ENCODE assay signal across 18 cellular contexts in the genomic region with DNA sequence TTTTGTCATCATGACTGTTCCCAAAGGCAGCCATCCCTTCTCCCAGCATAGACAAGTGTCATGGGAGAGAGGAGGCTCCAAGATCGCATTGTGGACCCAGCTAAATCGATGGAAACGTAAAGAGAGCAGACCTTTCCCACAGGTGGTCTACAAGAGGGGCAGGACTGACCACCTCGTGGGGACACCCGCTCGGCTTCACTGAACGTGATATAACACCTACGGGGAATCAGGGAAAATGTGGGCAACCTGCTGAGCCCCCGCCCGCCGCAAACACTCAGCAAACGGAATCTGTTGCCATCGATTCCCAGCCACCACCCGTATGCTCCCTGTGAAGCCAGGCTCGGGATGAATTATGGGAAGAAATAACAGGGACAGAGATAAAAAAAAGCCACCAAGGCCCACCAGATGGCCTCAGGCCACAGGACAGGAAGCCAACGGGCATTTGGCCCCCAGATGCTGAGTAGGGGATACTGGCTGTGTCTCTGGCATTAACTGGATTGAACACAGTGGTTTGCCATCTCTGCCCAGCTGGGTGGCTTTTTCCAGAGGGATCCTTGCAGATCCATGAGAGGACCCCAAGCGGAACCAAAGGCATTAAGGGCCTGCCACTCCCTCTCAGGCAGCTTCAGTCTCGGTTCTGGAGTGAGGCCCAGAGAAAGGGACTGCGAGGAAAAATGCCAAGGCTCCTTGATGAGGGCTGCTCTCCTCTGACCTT. TPM values are rescaled to one million over a fixed set of nuclear protein-coding genes. Genes with fewer than 3 reads are reported as not detected.
A peak's percentile ranks its signal among the peaks of the same experiment; 100 is the strongest.
DNase-seq lines count a peak whose midpoint lies in the region; ATAC-seq, FAIRE-seq and TF ChIP-seq lines count a peak whose summit lies in the region.
"Had no signal": no experiment of that assay in that cellular context is flagged by ENCODE, and none has a peak within 500 bp of the region (broad histone marks: within the 10 kb centered on the region; RNA-seq: fewer than 3 reads in every experiment).

No MANE protein-coding gene starts in this region.

- H3K9me3 ChIP-seq in GM12878 (replicated peaks; ENCODE audit: control insufficient read depth, insufficient read depth, low read length) = no peaks in the 10 kb centered on the region
- H3K9me3 ChIP-seq in H1 (ENCODE audit: insufficient read depth in 2 of 2, low read depth in 1 of 2, low read length in 1 of 2) = no peaks in the 10 kb centered on the region
- H3K9me3 ChIP-seq in trophoblast cell (ENCODE audit: insufficient read depth, low read depth, low read length) = no peaks in the 10 kb centered on the region
- H3K9me3 ChIP-seq in CD4-positive, alpha-beta T cell (ENCODE audit: control insufficient read depth, low read length) = no peaks in the 10 kb centered on the region
- H3K9me3 ChIP-seq: BE2C had no signal

- TF ChIP-seq RAD21 in GM12878 (IDR thresholded peaks at IDR 0.05; ENCODE audit: insufficient read depth, low read depth, low read length) = no peak
- peak; percentile 6 to 23; a peak in 1 of 4 replicates for TF ChIP-seq RAD21 in H1 (IDR thresholded peaks at IDR 0.05 in 1 of 2, conservative IDR thresholded peaks at IDR 0.05 in 1 of 2; ENCODE audit: low read depth in 2 of 2, low read length in 2 of 2)

- TF ChIP-seq POLR2A in GM12878 (IDR thresholded peaks at IDR 0.05; ENCODE audit: low read depth, low read length) (no peak), H1 (IDR thresholded peaks at IDR 0.05; ENCODE audit: control extremely low read depth in 1 of 2, low read depth in 2 of 2, low read length in 2 of 2) (no peak)

- TF ChIP-seq EP300 in GM12878 (IDR thresholded peaks at IDR 0.05; ENCODE audit: borderline replicate concordance in 1 of 2, control insufficient read depth in 1 of 2, low read depth in 2 of 2, low read length in 2 of 2) = no peak
- TF ChIP-seq EP300 in H1 (IDR thresholded peaks at IDR 0.05; ENCODE audit: borderline replicate concordance in 1 of 2, low read depth in 2 of 2, low read length in 2 of 2) = no peak

- WGBS in GM12878 (ENCODE audit: insufficient coverage, insufficient replicate concordance, low lambda C conversion rate, missing lambda C conversion rate) = 21% methylated on average over 19 of the region's 19 CpGs
- 85% methylated on average over 19 of the region's 19 CpGs; no CpG with 5 or more reads in 1 of the 2 experiments for WGBS in H1 (ENCODE audit: extremely low coverage in 1 of 2, insufficient coverage in 1 of 2, insufficient read length in 1 of 2, insufficient replicate concordance in 2 of 2, low coverage in 1 of 2, low lambda C conversion rate in 2 of 2, missing lambda C conversion rate in 1 of 2), 2 experiments
- WGBS in trophoblast cell (ENCODE audit: extremely low coverage, insufficient coverage, insufficient read length) = no CpG with 5 or more reads among the region's 19 CpGs

- CTCF ChIA-PET in GM12878 (lab: Yijun Ruan, JAX) (no interaction called here), H1 (lab: Charles Lee; ENCODE audit: partially characterized antibody) (interaction anchor here (1.0 to 6.1 kb wide), 9 partner anchors 10 to 132 kb away, joined by 3 to 26 read pairs (median 3); a partner anchor contains a TSS)
- CTCF ChIA-PET in CD4-positive, alpha-beta T cell (lab: Charles Lee) = no interaction called here

- no peaks in the 10 kb centered on the region for H3K4me1 ChIP-seq in GM12878 (ENCODE audit: control insufficient read depth, insufficient read depth, low read length)
- H3K4me1 ChIP-seq in H1 (replicated peaks in 1 of 4; ENCODE audit: control insufficient read depth in 3 of 4, insufficient read depth in 4 of 4, low read length in 3 of 4) = no peaks in the 10 kb centered on the region; a peak in 1 of 7 replicates
- no peaks in the 10 kb centered on the region for H3K4me1 ChIP-seq in trophoblast cell (ENCODE audit: control insufficient read depth in 1 of 2, insufficient read depth in 2 of 2, low read length in 2 of 2)
- H3K4me1 ChIP-seq: BE2C had no signal

- H4K91ac ChIP-seq in H1 (replicated peaks; ENCODE audit: insufficient read length, low read length) (no peak overlapping the region), trophoblast cell (ENCODE audit: low read depth, low read length) (no peak overlapping the region)

- H2AK5ac ChIP-seq in H1 (ENCODE audit: low read depth, low read length) (no peak overlapping the region), trophoblast cell (ENCODE audit: low read length) (no peak overlapping the region)

- H3K27ac ChIP-seq in GM12878 (ENCODE audit: control insufficient read depth, insufficient read depth) = no peak overlapping the region
- no peak overlapping the region for H3K27ac ChIP-seq in H1 (ENCODE audit: low read depth, low read length)
- H3K27ac ChIP-seq in trophoblast cell (ENCODE audit: low read depth, low read length) = no peak overlapping the region
- no peak overlapping the region for H3K27ac ChIP-seq in CD4-positive, alpha-beta T cell (ENCODE audit: low read depth, low read length)
- H3K27ac ChIP-seq: KMS-11 had no signal

- no peaks in the 10 kb centered on the region for H4K20me1 ChIP-seq in GM12878 (ENCODE audit: control insufficient read depth, insufficient read depth)
- H4K20me1 ChIP-seq in H1 (replicated peaks in 1 of 2; ENCODE audit: control insufficient read depth in 1 of 2, insufficient read depth in 2 of 2, low read length in 2 of 2) = no peaks in the 10 kb centered on the region

- H3K18ac ChIP-seq in H1 (ENCODE audit: extremely low read depth, low read length) (no peak overlapping the region), trophoblast cell (ENCODE audit: low read length) (no peak overlapping the region)

- H3K79me1 ChIP-seq in H1 (ENCODE audit: low read depth, low read length) (no peaks in the 10 kb centered on the region), trophoblast cell (ENCODE audit: low read length) (no peaks in the 10 kb centered on the region)

- intact Hi-C loops in GM12878 (cut with micrococcal nuclease; ENCODE audit: unreplicated experiment) = no loop called here
- intact Hi-C loops in CD4-positive, alpha-beta T cell (cut with DNase I, micrococcal nuclease) = no loop called here

- H3K4ac ChIP-seq in H1 (replicated peaks; ENCODE audit: insufficient read length, low read depth, low read length) = no peak overlapping the region
- H3K4ac ChIP-seq in trophoblast cell (ENCODE audit: low read depth, low read length) = no peak overlapping the region

- H3K4me3 ChIP-seq in GM12878 = no peak overlapping the region
- no peak overlapping the region for H3K4me3 ChIP-seq in H1 (ENCODE audit: extremely low read depth in 1 of 4, insufficient read depth in 2 of 4, low read depth in 3 of 4, low read length in 4 of 4)
- H3K4me3 ChIP-seq in trophoblast cell (ENCODE audit: low read depth, low read length) = no peak overlapping the region

- peaks cover 5% of the 10 kb centered on the region for H3K36me3 Mint-ChIP-seq in nephron progenitor cell (ENCODE audit: low read depth)
- peaks cover 11% of the 10 kb centered on the region for H3K36me3 Mint-ChIP-seq in progenitor cell of endocrine pancreas (ENCODE audit: insufficient read depth)
- no peaks in the 10 kb centered on the region for H3K36me3 Mint-ChIP-seq in CD4-positive, alpha-beta T cell (ENCODE audit: low read depth)
- H3K36me3 Mint-ChIP-seq: CD4-positive, alpha-beta memory T cell had no signal

- H3K23ac ChIP-seq in H1 (ENCODE audit: insufficient read length) (no peak overlapping the region), trophoblast cell (ENCODE audit: low read length) (no peak overlapping the region)

- RAD21 ChIA-PET in GM12878 (lab: Charles Lee; ENCODE audit: unreplicated experiment) = no interaction called here

- SMC1A ChIA-PET in GM12878 (lab: Charles Lee; ENCODE audit: uncharacterized antibody, unreplicated experiment) = no interaction called here

- H2BK120ac ChIP-seq in H1 (replicated peaks; ENCODE audit: low read depth, low read length) (no peak overlapping the region), trophoblast cell (ENCODE audit: insufficient read depth, low read length, poor library complexity) (no peak overlapping the region)

- no peak overlapping the region for H2BK15ac ChIP-seq in H1 (ENCODE audit: low read length)

- H3K9ac ChIP-seq in GM12878 (ENCODE audit: control insufficient read depth, insufficient read depth, low read length) (no peak overlapping the region), H1 (replicated peaks in 1 of 4; ENCODE audit: extremely low read depth in 1 of 4, low read depth in 3 of 4, low read length in 3 of 4) (no peak overlapping the region), trophoblast cell (ENCODE audit: low read length) (no peak overlapping the region)
- H3K9ac ChIP-seq: KMS-11 had no signal

- no peaks in the 10 kb centered on the region for H3K9me3 Mint-ChIP-seq in nephron progenitor cell
- H3K9me3 Mint-ChIP-seq in progenitor cell of endocrine pancreas (ENCODE audit: low read depth) = no peaks in the 10 kb centered on the region
- H3K9me3 Mint-ChIP-seq in CD4-positive, alpha-beta T cell = no peaks in the 10 kb centered on the region
- H3K9me3 Mint-ChIP-seq: CD4-positive, alpha-beta memory T cell; H9 had no signal

- BruUV-seq in GM12878 (replicated peaks; lab: Mats Ljungman, UMichigan) = no TSS peak

- no peak overlapping the region for H4K5ac ChIP-seq in H1 (ENCODE audit: insufficient read length, low read depth, low read length)

- H2BK20ac ChIP-seq in H1 (ENCODE audit: low read length) = no peak overlapping the region

- H3K23me2 ChIP-seq in H1 (ENCODE audit: low read depth, low read length) = peaks cover 9% of the 10 kb centered on the region; the same call in 1 of the 2 replicates

- peak overlapping the region; percentile 22 for H3K27ac Mint-ChIP-seq in nephron progenitor cell
- H3K27ac Mint-ChIP-seq in progenitor cell of endocrine pancreas = peak overlapping the region; percentile 59
- H3K27ac Mint-ChIP-seq in CD4-positive, alpha-beta T cell = no peak overlapping the region
- H3K27ac Mint-ChIP-seq: CD4-positive, alpha-beta memory T cell; H9 had no signal

- POLR2A ChIA-PET in GM12878 (lab: Charles Lee) = no interaction called here
- POLR2A ChIA-PET in H1 (lab: Charles Lee; ENCODE audit: partially characterized antibody) = interaction anchor here (1.4 kb wide), 1 partner anchor 24 kb away, joined by 3 read pairs; no protein-coding TSS in a partner anchor
- POLR2A ChIA-PET in CD4-positive, alpha-beta T cell (lab: Charles Lee) = no interaction called here

- no peak overlapping the region for H3K4me3 Mint-ChIP-seq in nephron progenitor cell
- no peak overlapping the region for H3K4me3 Mint-ChIP-seq in progenitor cell of endocrine pancreas (ENCODE audit: low read depth)
- no peak overlapping the region for H3K4me3 Mint-ChIP-seq in CD4-positive, alpha-beta T cell
- H3K4me3 Mint-ChIP-seq: CD4-positive, alpha-beta memory T cell; H9 had no signal

- no peak overlapping the region for H4K12ac ChIP-seq in trophoblast cell (ENCODE audit: low read depth, low read length)

- in situ Hi-C loops in GM12878 (cut with MboI) = no loop called here

- no peak overlapping the region for H3K4me2 ChIP-seq in GM12878 (ENCODE audit: control insufficient read depth, insufficient read depth)
- no peak overlapping the region for H3K4me2 ChIP-seq in H1 (ENCODE audit: insufficient read depth in 1 of 2, low read depth in 2 of 2, low read length in 2 of 2)
- H3K4me2 ChIP-seq in trophoblast cell (ENCODE audit: low read length) = no peak overlapping the region
- H3K4me2 ChIP-seq: KMS-11 had no signal

- ATAC-seq in GM12878 (no peak), GM18868 (IDR thresholded peaks at IDR 0.05; ENCODE audit: unreplicated experiment) (no peak)
- no peak for ATAC-seq in CD4-positive, alpha-beta T cell (ENCODE audit: poor library complexity)

- no peaks in the 10 kb centered on the region for H3K36me3 ChIP-seq in GM12878 (ENCODE audit: control insufficient read depth in 2 of 2, insufficient read depth in 2 of 2, low read length in 1 of 2)
- peaks cover 0 to 7% (median 0%) of the 10 kb centered on the region in 4 experiments; a peak in 4 of 8 replicates for H3K36me3 ChIP-seq in H1 (ENCODE audit: control insufficient read depth in 2 of 4, insufficient read depth in 4 of 4, low read length in 3 of 4)
- H3K36me3 ChIP-seq in trophoblast cell (ENCODE audit: control insufficient read depth in 1 of 2, insufficient read depth in 2 of 2, low read length in 2 of 2) = no peaks in the 10 kb centered on the region
- H3K36me3 ChIP-seq: BE2C had no signal

- H3K27me3 Mint-ChIP-seq in nephron progenitor cell (ENCODE audit: low read depth, poor library complexity) = peaks cover 6% of the 10 kb centered on the region
- H3K27me3 Mint-ChIP-seq in progenitor cell of endocrine pancreas = no peaks in the 10 kb centered on the region
- H3K27me3 Mint-ChIP-seq in CD4-positive, alpha-beta T cell = peaks cover 3% of the 10 kb centered on the region
- H3K27me3 Mint-ChIP-seq: CD4-positive, alpha-beta memory T cell had no signal

- H3K79me2 ChIP-seq in GM12878 (ENCODE audit: control insufficient read depth, insufficient read depth, low read length) (no peaks in the 10 kb centered on the region), H1 (ENCODE audit: control insufficient read depth in 1 of 2, insufficient read depth in 2 of 2, low read length in 2 of 2) (no peaks in the 10 kb centered on the region), trophoblast cell (ENCODE audit: control insufficient read depth, insufficient read depth, low read length, poor library complexity) (no peaks in the 10 kb centered on the region)

- H2BK12ac ChIP-seq in H1 (ENCODE audit: low read depth, low read length) (no peak overlapping the region), trophoblast cell (ENCODE audit: low read length) (no peak overlapping the region)

- H2AFZ ChIP-seq in GM12878 (ENCODE audit: control insufficient read depth, low read depth, low read length) (no peak overlapping the region), H1 (ENCODE audit: low read length) (no peak overlapping the region), trophoblast cell (ENCODE audit: insufficient read depth, low read length, poor library complexity) (no peak overlapping the region)

- H3K56ac ChIP-seq in H1 (replicated peaks; ENCODE audit: insufficient read length, low read depth, low read length) = no peak overlapping the region

- FAIRE-seq in GM12878 (lab: Jason Lieb, UNC) (no peak), H1 (lab: Jason Lieb, UNC) (no peak)
- FAIRE-seq: A204.1, GM18507 had no signal

- H3K14ac ChIP-seq in H1 (ENCODE audit: insufficient read length) (no peak overlapping the region), trophoblast cell (ENCODE audit: low read length) (no peak overlapping the region)

- DNase-seq in GM12878 (ENCODE audit: low read depth, low spot score) (no peak), H1 (ENCODE audit: low read depth in 1 of 2, low spot score in 2 of 2) (no peak), nephron progenitor cell (no peak), progenitor cell of endocrine pancreas (ENCODE audit: low spot score, unreplicated experiment) (no peak), trophoblast cell (no peak), CD1c-positive myeloid dendritic cell (ENCODE audit: extremely low spot score) (no peak)
- no peak for DNase-seq in CD4-positive, alpha-beta T cell
- DNase-seq: ACHN; BE2C; CD4-positive, alpha-beta memory T cell; DMS79 treated with DMSO at 0.1 percent for 48 hours; GF-D8; GOT3; H9 had no signal

- no peak overlapping the region; the same call in 1 of the 2 replicates for H4K8ac ChIP-seq in H1 (ENCODE audit: extremely low read depth, insufficient read depth, low read length)
- no peak overlapping the region for H4K8ac ChIP-seq in trophoblast cell (ENCODE audit: low read depth, low read length)

- H3K4me1 Mint-ChIP-seq in nephron progenitor cell (peaks cover 8% of the 10 kb centered on the region), progenitor cell of endocrine pancreas (ENCODE audit: low read depth) (no peaks in the 10 kb centered on the region)
- H3K4me1 Mint-ChIP-seq in CD4-positive, alpha-beta T cell (ENCODE audit: low read depth) = no peaks in the 10 kb centered on the region
- H3K4me1 Mint-ChIP-seq: CD4-positive, alpha-beta memory T cell had no signal

- H3K27me3 ChIP-seq in GM12878 (replicated peaks in 1 of 2; ENCODE audit: control insufficient read depth in 2 of 2, insufficient read depth in 2 of 2, low read length in 1 of 2) (no peaks in the 10 kb centered on the region; a peak in 1 of 4 replicates), H1 (replicated peaks in 1 of 4; ENCODE audit: control insufficient read depth in 3 of 4, extremely low read depth in 1 of 4, insufficient read depth in 3 of 4, low read length in 3 of 4) (no peaks in the 10 kb centered on the region; a peak in 1 of 7 replicates), trophoblast cell (ENCODE audit: insufficient read depth, low read length) (no peaks in the 10 kb centered on the region)
- peaks cover 4% of the 10 kb centered on the region for H3K27me3 ChIP-seq in CD4-positive, alpha-beta T cell (ENCODE audit: control insufficient read depth, insufficient read depth, low read length)
- H3K27me3 ChIP-seq: BE2C had no signal

- TF ChIP-seq CTCF in GM12878 (IDR thresholded peaks at IDR 0.05 in 2 of 3, conservative IDR thresholded peaks at IDR 0.05 in 1 of 3; ENCODE audit: control insufficient read depth in 2 of 3, extremely low read depth in 1 of 3, insufficient read depth in 1 of 3, low read depth in 3 of 3, low read length in 3 of 3) (no peak), H1 (IDR thresholded peaks at IDR 0.05; ENCODE audit: control extremely low read depth in 1 of 3, insufficient read depth in 1 of 3, low read depth in 1 of 3, low read length in 3 of 3) (no peak), nephron progenitor cell (IDR thresholded peaks at IDR 0.05) (no peak), progenitor cell of endocrine pancreas (IDR thresholded peaks at IDR 0.05; ENCODE audit: unreplicated experiment) (no peak)
- TF ChIP-seq CTCF in CD4-positive, alpha-beta T cell (IDR thresholded peaks at IDR 0.05) = no peak

- H2BK5ac ChIP-seq in H1 (ENCODE audit: low read depth, low read length) = no peak overlapping the region; the same call in 1 of the 2 replicates
- H2BK5ac ChIP-seq in trophoblast cell (ENCODE audit: low read depth, low read length, poor library complexity) = no peak overlapping the region

RNA-seq across cellular contexts. Expression of a gene that starts 44.4 kb away (rescaled TPM):
- not detected in 2 replicates for total RNA-seq in GM12878 (2013; cell fraction: nucleolus; rRNA removed)
- total RNA-seq in GM12878 (2014; rRNA removed) (not detected in 2 replicates), GM12878 (2014; rRNA removed; fragmentation: Illumina TruSeq; extraction: Trizol) (not detected in 2 replicates), GM12878 (2021) (0.05 and 0.51 TPM in 2 replicates), progenitor cell of endocrine pancreas (28.4 and 35.4 TPM in 2 replicates)
- not detected for polyA plus RNA-seq in GM12878 (2011; ENCODE audit: low read depth)
- polyA plus RNA-seq in GM12878 (2011; rRNA removed) (0.04 and 0.18 TPM in 2 replicates), GM12878 (2014; fragmentation: Illumina TruSeq; extraction: Trizol) (not detected in 2 replicates), GM12878 (2014; fragmentation: Nextera tagmentation; extraction: Ambion mirVana) (not detected), GM12878 (2014; rRNA removed) (not detected in 2 replicates), GM12878 (2016; fragmentation: Nextera tagmentation; extraction: Ambion mirVana) (under 1 TPM in 1 of 2 experiments, not detected in 1; 0.28 TPM), H1 (2011; rRNA removed) (14.7 and 29.5 TPM in 2 replicates)
- 0.05 TPM in 1 of 2 replicates, not detected in the other for polyA plus RNA-seq in GM12878 (2011; cell fraction: cytosol; rRNA removed)
- polyA plus RNA-seq in GM12878 (2011; cell fraction: nucleus; rRNA removed) = not detected in 2 replicates
- not detected in 2 replicates for polyA plus RNA-seq in GM12878 (2012)
- 0.07 TPM in 1 of 2 replicates, not detected in the other for polyA minus RNA-seq in GM12878 (2011; rRNA and poly(A)+ RNA removed)
- polyA minus RNA-seq in GM12878 (2011; cell fraction: cytosol; rRNA and poly(A)+ RNA removed) = not detected in 2 replicates
- not detected in 2 replicates for polyA minus RNA-seq in GM12878 (2011; cell fraction: nucleus; rRNA and poly(A)+ RNA removed)
- 7.2 and 9.2 TPM in 2 replicates for total RNA-seq in H1 (2021; fragmentation: NEBNext Ultra II Directional; extraction: Animal tissue kit (Norgen Biotek cat#: 25700))
- polyA plus RNA-seq in H1 (2011; cell fraction: cytosol; rRNA removed) = 19.0 TPM
- 26.5 TPM for polyA plus RNA-seq in H1 (2011; cell fraction: nucleus; rRNA removed)
- 4.3 to 11.0 TPM (median 8.6 TPM) in 4 replicates for polyA plus RNA-seq in H1 (2012, experiment 1 of 2)
- polyA plus RNA-seq in H1 (2012, experiment 2 of 2) = 4.3 TPM
- polyA plus RNA-seq in H1 (2013, experiment 1 of 2) = 8.0 TPM
- polyA plus RNA-seq in H1 (2013, experiment 2 of 2) = 9.6 TPM
- 6.7 and 12.4 TPM in 2 replicates for polyA minus RNA-seq in H1 (2011; rRNA and poly(A)+ RNA removed)
- polyA minus RNA-seq in H1 (2011; cell fraction: cytosol; rRNA and poly(A)+ RNA removed) = 14.2 TPM
- 13.2 TPM for polyA minus RNA-seq in H1 (2011; cell fraction: nucleus; rRNA and poly(A)+ RNA removed)
- 13.5 and 14.2 TPM in 2 replicates for polyA plus RNA-seq in trophoblast cell (2013)
- not detected for total RNA-seq in CD4-positive, alpha-beta T cell
- total RNA-seq: CD4-positive, alpha-beta memory T cell had no signal
- polyA plus RNA-seq: CD4-positive, alpha-beta memory T cell had no signal
